ENCODE assay signal across 8 cellular contexts in the genomic region with DNA sequence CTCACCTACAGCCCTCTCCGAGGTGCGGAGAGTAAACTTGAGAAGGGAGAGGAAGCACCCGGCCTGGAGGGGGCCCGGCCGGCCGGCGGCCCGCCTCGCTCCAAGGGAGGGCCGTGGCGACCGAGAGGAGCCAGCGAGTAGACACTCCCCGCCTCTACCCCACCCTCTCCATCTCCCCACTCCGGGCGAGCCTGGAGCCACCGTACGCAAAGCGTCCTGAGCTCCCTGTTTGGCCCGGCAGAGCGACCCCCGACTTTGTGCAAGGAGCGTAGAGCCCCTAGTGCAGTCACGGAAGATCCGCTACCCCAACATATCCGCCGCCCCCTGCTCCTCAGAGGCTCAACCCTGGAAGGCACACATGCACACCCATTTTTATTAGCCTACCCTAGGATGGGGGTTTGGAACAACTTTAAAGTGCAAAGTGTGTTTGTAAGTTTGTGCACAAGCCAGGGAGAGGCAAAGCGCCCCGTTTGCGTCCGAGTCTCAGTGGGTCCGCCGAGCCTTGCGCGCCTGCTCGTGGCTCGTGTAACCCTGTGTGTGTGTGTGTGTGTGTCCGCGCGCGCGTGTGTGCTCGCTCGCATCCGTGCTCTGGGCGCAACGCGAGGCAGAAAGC. TPM values are rescaled to one million over a fixed set of nuclear protein-coding genes. Genes with fewer than 3 reads are reported as not detected.
DNase-seq lines count a peak whose midpoint lies in the region; ATAC-seq and TF ChIP-seq lines count a peak whose summit lies in the region.

No MANE protein-coding gene starts in this region.

- intact Hi-C loops in Caco-2 (cut with micrococcal nuclease; ENCODE audit: unreplicated experiment): loop anchor here (1.0 to 5.0 kb wide), 3 partner anchors 69 to 151 kb away; no protein-coding TSS in a partner anchor
- intact Hi-C loops in activated CD4-positive, alpha-beta T cell treated with anti-CD3 and anti-CD28 coated beads, Interleukin-2, amount 10 ng/mL, durations not matched to agents 24 days and 14 days (cut with micrococcal nuclease): loop anchor here (2.0 to 10.0 kb wide), 5 partner anchors 19 to 1133 kb away; partner anchors contain the start of genes RPL4 and ZWILCH

- H3K9me3 ChIP-seq in Caco-2 (no peaks in the 10 kb centered on the region), muscle layer of duodenum (ENCODE audit: control insufficient read depth in 1 of 2, low read length in 2 of 2) (no peaks in the 10 kb centered on the region)

- peak overlapping the region; percentile 74 for H3K4me3 ChIP-seq in Caco-2 (ENCODE audit: low read depth, low read length)
- peak overlapping the region; percentile 76 to 92 for H3K4me3 ChIP-seq in muscle layer of duodenum (ENCODE audit: low read depth in 1 of 2, low read length in 2 of 2)
- H3K4me3 ChIP-seq in urinary bladder (ENCODE audit: low read depth, low read length): peak overlapping the region; percentile 98

- H3K36me3 ChIP-seq in Caco-2 (ENCODE audit: control insufficient read depth, insufficient read depth, low read length) (no peaks in the 10 kb centered on the region), muscle layer of duodenum (ENCODE audit: control insufficient read depth in 1 of 2, insufficient read depth in 2 of 2, low read length in 2 of 2) (no peaks in the 10 kb centered on the region), urinary bladder (ENCODE audit: insufficient read depth) (no peaks in the 10 kb centered on the region)

- H3K27ac Mint-ChIP-seq in Caco-2 (ENCODE audit: unreplicated experiment): peak overlapping the region; percentile 79
- peak overlapping the region in 2 of 3 donors; percentile 76 to 86 for H3K27ac Mint-ChIP-seq in IgD-negative memory B cell
- H3K27ac Mint-ChIP-seq in activated CD4-positive, alpha-beta T cell treated with anti-CD3 and anti-CD28 coated beads, Interleukin-2, amount 10 ng/mL, durations not matched to agents 24 days and 14 days: peak overlapping the region; percentile 68

- WGBS in urinary bladder: under 1% methylated on average over 48 of the region's 48 CpGs

- POLR2A ChIA-PET in Caco-2 (lab: Charles Lee): interaction anchor here (1.0 to 1.6 kb wide), 3 partner anchors 71 to 102 kb away, joined by 3 to 6 read pairs (median 3); no protein-coding TSS in a partner anchor

- H3K27ac ChIP-seq in epithelial cell of prostate: peak overlapping the region; percentile 29
- H3K27ac ChIP-seq in muscle layer of duodenum (ENCODE audit: low read length): no peak overlapping the region
- peak overlapping the region; percentile 80 for H3K27ac ChIP-seq in urinary bladder (ENCODE audit: low read depth)

- H3K36me3 Mint-ChIP-seq in Caco-2 (ENCODE audit: insufficient read depth, unreplicated experiment) (peaks cover 7% of the 10 kb centered on the region), IgD-negative memory B cell (peaks cover 1% of the 10 kb centered on the region)
- H3K36me3 Mint-ChIP-seq in activated CD4-positive, alpha-beta T cell treated with anti-CD3 and anti-CD28 coated beads, Interleukin-2, amount 10 ng/mL, durations not matched to agents 24 days and 14 days (ENCODE audit: low read depth): peaks cover 1% of the 10 kb centered on the region

- H3K4me1 Mint-ChIP-seq in Caco-2 (ENCODE audit: low read depth, unreplicated experiment) (peaks cover 24% of the 10 kb centered on the region), IgD-negative memory B cell (peaks cover 7 to 14% (median 11%) of the 10 kb centered on the region in 3 donors)
- H3K4me1 Mint-ChIP-seq in activated CD4-positive, alpha-beta T cell treated with anti-CD3 and anti-CD28 coated beads, Interleukin-2, amount 10 ng/mL, durations not matched to agents 24 days and 14 days: peaks cover 19% of the 10 kb centered on the region

- ATAC-seq in HG03565 (IDR thresholded peaks at IDR 0.05; ENCODE audit: unreplicated experiment): no peak

- TF ChIP-seq CTCF in Caco-2 (IDR thresholded peaks at IDR 0.05; ENCODE audit: insufficient read depth in 1 of 2, low read depth in 1 of 2, low read length in 1 of 2, severe bottlenecking in 1 of 2, unreplicated experiment in 1 of 2) (no peak), GM20000 (IDR thresholded peaks at IDR 0.05; ENCODE audit: extremely low read depth, missing control alignments) (no peak)

- CTCF ChIA-PET in Caco-2 (lab: Charles Lee): interaction anchor here (0.6 to 2.9 kb wide), 8 partner anchors 15 to 150 kb away, joined by 3 to 15 read pairs (median 4); no protein-coding TSS in a partner anchor

- H3K4me1 ChIP-seq in Caco-2 (peaks cover 17% of the 10 kb centered on the region), muscle layer of duodenum (ENCODE audit: control insufficient read depth in 1 of 2, insufficient read depth in 2 of 2, low read length in 2 of 2) (peaks cover 21 to 33% of the 10 kb centered on the region in 2 donors), urinary bladder (ENCODE audit: insufficient read depth) (no peaks in the 10 kb centered on the region)

- H3K4me3 Mint-ChIP-seq in Caco-2 (ENCODE audit: unreplicated experiment): peak overlapping the region; percentile 91
- peak overlapping the region; percentile 89 to 98 (median 94) for H3K4me3 Mint-ChIP-seq in IgD-negative memory B cell
- H3K4me3 Mint-ChIP-seq in activated CD4-positive, alpha-beta T cell treated with anti-CD3 and anti-CD28 coated beads, Interleukin-2, amount 10 ng/mL, durations not matched to agents 24 days and 14 days: peak overlapping the region; percentile 90

- H3K9me3 Mint-ChIP-seq in Caco-2 (ENCODE audit: unreplicated experiment): no peaks in the 10 kb centered on the region
- no peaks in the 10 kb centered on the region for H3K9me3 Mint-ChIP-seq in IgD-negative memory B cell
- H3K9me3 Mint-ChIP-seq in activated CD4-positive, alpha-beta T cell treated with anti-CD3 and anti-CD28 coated beads, Interleukin-2, amount 10 ng/mL, durations not matched to agents 24 days and 14 days: no peaks in the 10 kb centered on the region

- peak in 1 of 2 experiments; percentile 49 for DNase-seq in Caco-2
- DNase-seq in GM20000 (ENCODE audit: low spot score): peak; percentile 73
- DNase-seq in activated CD4-positive, alpha-beta T cell treated with anti-CD3 and anti-CD28 coated beads, Interleukin-2, amount 10 ng/mL, durations not matched to agents 24 days and 14 days: peak; percentile 83
- no peak for DNase-seq in epithelial cell of prostate (ENCODE audit: low read depth, low spot score)

- BruUV-seq in Caco-2 (replicated peaks; lab: Mats Ljungman, UMichigan): no TSS peak

- H3K27me3 Mint-ChIP-seq in Caco-2 (ENCODE audit: insufficient read depth, unreplicated experiment): no peaks in the 10 kb centered on the region
- peaks cover 17% of the 10 kb centered on the region for H3K27me3 Mint-ChIP-seq in IgD-negative memory B cell
- H3K27me3 Mint-ChIP-seq in activated CD4-positive, alpha-beta T cell treated with anti-CD3 and anti-CD28 coated beads, Interleukin-2, amount 10 ng/mL, durations not matched to agents 24 days and 14 days: peaks cover 25% of the 10 kb centered on the region

- H3K27me3 ChIP-seq in Caco-2 (replicated peaks; ENCODE audit: control insufficient read depth, insufficient read depth, low read length) (no peaks in the 10 kb centered on the region), muscle layer of duodenum (ENCODE audit: low read depth, low read length) (no peaks in the 10 kb centered on the region)

RNA-seq across cellular contexts. Expression of gene SMAD6, which starts 0.5 kb away (rescaled TPM):
- total RNA-seq in Caco-2 (2022): 8.9 and 10.5 TPM in 2 replicates
- polyA plus RNA-seq in IgD-negative memory B cell: not detected
- 0.19 and 0.40 TPM in 2 replicates for total RNA-seq in activated CD4-positive, alpha-beta T cell treated with anti-CD3 and anti-CD28 coated beads, Interleukin-2, amount 10 ng/mL, durations not matched to agents 24 days and 14 days
- 31.1 TPM for total RNA-seq in urinary bladder
- polyA plus RNA-seq in urinary bladder: 20.1 TPM
